In the genomic region with DNA sequence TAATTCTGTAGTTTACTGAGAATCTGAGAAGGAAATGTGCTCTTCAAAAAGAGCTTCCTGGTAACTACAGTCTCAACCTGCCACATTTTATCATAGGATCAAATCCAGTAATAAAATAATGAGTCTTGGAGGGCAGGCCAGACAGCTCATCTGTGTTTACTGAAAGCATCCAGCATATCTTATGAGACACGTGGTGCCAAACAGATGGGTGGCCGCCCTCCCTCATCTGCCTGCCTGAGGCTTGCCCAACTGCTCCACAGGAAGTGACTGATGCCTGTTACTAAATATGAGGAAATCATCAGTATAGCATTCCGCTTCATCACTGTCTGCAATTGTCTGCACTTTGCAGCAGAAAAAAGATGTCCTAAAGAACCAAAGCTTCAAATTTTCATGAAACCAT, we compare ENCODE assay signal across 8 cellular contexts. TPM values are rescaled to one million over a fixed set of nuclear protein-coding genes. Genes with fewer than 3 reads are reported as not detected.
DNase-seq lines count a peak whose midpoint lies in the region; ATAC-seq and TF ChIP-seq lines count a peak whose summit lies in the region.

No MANE protein-coding gene starts in this region.

- H3K27ac Mint-ChIP-seq in natural killer cell = peak overlapping the region; percentile 96 to 97
- H3K27ac Mint-ChIP-seq in stimulated activated naive CD8-positive, alpha-beta T cell treated with anti-CD3 and anti-CD28 coated beads, Interleukin-15, Interleukin-2, amounts not matched to agents 100 ng/mL and 50 ng/mL, for 24 hours = peak overlapping the region; percentile 72

- DNase-seq in GF-D8 (lab: John Stamatoyannopoulos, UW) (peak; percentile 89), NCI-H524 treated with DMSO at 0.1 percent for 48 hours (lab: John Stamatoyannopoulos, UW) (peak; percentile 60), natural killer cell (peak; percentile 68), 8988T (no peak)
- peak; percentile 37 to 47 for DNase-seq in activated CD8-positive, alpha-beta memory T cell treated with anti-CD3 and anti-CD28 coated beads for 1 hour (ENCODE audit: extremely low read depth in 1 of 2, low read depth in 1 of 2)
- peak; percentile 23 for DNase-seq in effector CD8-positive, alpha-beta T cell (lab: John Stamatoyannopoulos, UW)

- no peaks in the 10 kb centered on the region for H3K27me3 Mint-ChIP-seq in natural killer cell (ENCODE audit: low read depth in 2 of 2)
- no peaks in the 10 kb centered on the region for H3K27me3 Mint-ChIP-seq in stimulated activated naive CD8-positive, alpha-beta T cell treated with anti-CD3 and anti-CD28 coated beads, Interleukin-15, Interleukin-2, amounts not matched to agents 100 ng/mL and 50 ng/mL, for 24 hours

- no peak for TF ChIP-seq CTCF in natural killer cell (IDR thresholded peaks at IDR 0.05)

- intact Hi-C loops in natural killer cell (cut with micrococcal nuclease) = loop anchor here (1.0 to 10.0 kb wide), 3 partner anchors 13 to 967 kb away; partner anchors contain the start of genes DAAM1 and PPM1A

- peaks cover 52% of the 10 kb centered on the region in 2 donors for H3K4me1 Mint-ChIP-seq in natural killer cell
- peaks cover 49% of the 10 kb centered on the region for H3K4me1 Mint-ChIP-seq in stimulated activated naive CD8-positive, alpha-beta T cell treated with anti-CD3 and anti-CD28 coated beads, Interleukin-15, Interleukin-2, amounts not matched to agents 100 ng/mL and 50 ng/mL, for 24 hours (ENCODE audit: low read depth)

- H3K9me3 Mint-ChIP-seq in natural killer cell = no peaks in the 10 kb centered on the region
- no peaks in the 10 kb centered on the region for H3K9me3 Mint-ChIP-seq in stimulated activated naive CD8-positive, alpha-beta T cell treated with anti-CD3 and anti-CD28 coated beads, Interleukin-15, Interleukin-2, amounts not matched to agents 100 ng/mL and 50 ng/mL, for 24 hours

- H3K36me3 Mint-ChIP-seq in natural killer cell = peaks cover 25% of the 10 kb centered on the region
- peaks cover 71% of the 10 kb centered on the region for H3K36me3 Mint-ChIP-seq in stimulated activated naive CD8-positive, alpha-beta T cell treated with anti-CD3 and anti-CD28 coated beads, Interleukin-15, Interleukin-2, amounts not matched to agents 100 ng/mL and 50 ng/mL, for 24 hours (ENCODE audit: low read depth)

- H3K4me3 Mint-ChIP-seq in natural killer cell = peak overlapping the region; percentile 71
- peak overlapping the region; percentile 26 for H3K4me3 Mint-ChIP-seq in stimulated activated naive CD8-positive, alpha-beta T cell treated with anti-CD3 and anti-CD28 coated beads, Interleukin-15, Interleukin-2, amounts not matched to agents 100 ng/mL and 50 ng/mL, for 24 hours

- ATAC-seq in HG02884 (IDR thresholded peaks at IDR 0.05; ENCODE audit: unreplicated experiment) (peak; percentile 59), natural killer cell (peak; percentile 92 to 98 (median 97))

RNA-seq across cellular contexts. Expression of gene DHRS7, which starts 13.5 kb away (rescaled TPM):
- total RNA-seq in natural killer cell = 100 to 1,000 TPM; 115 to 139 (median 126) TPM

RNA-seq across cellular contexts. Expression of gene PCNX4, which starts 60.0 kb away (rescaled TPM):
- 10 to 100 TPM; 51.7 to 78.3 (median 58.3) TPM for total RNA-seq in natural killer cell
